8 cellular contexts compared by ENCODE assay signal in genomic region chr20:50111829-50112495, GRCh38. TPM values are rescaled to one million over a fixed set of nuclear protein-coding genes. Genes with fewer than 3 reads are reported as not detected.
DNase-seq lines count a peak whose midpoint lies in the region; ATAC-seq and TF ChIP-seq lines count a peak whose summit lies in the region.

No MANE protein-coding gene starts in this region.

- ATAC-seq in naive B cell (ENCODE audit: low read depth in 2 of 2) (no peak), HG03175 (IDR thresholded peaks at IDR 0.05; ENCODE audit: unreplicated experiment) (no peak), HG02852 (IDR thresholded peaks at IDR 0.05; ENCODE audit: unreplicated experiment) (no peak)

- no peaks in the 10 kb centered on the region for H3K27me3 Mint-ChIP-seq in naive B cell

- H3K4me1 ChIP-seq in Karpas-422 (ENCODE audit: low read length) (peaks cover 71% of the 10 kb centered on the region), colonic mucosa (peaks cover 31% of the 10 kb centered on the region)

- intact Hi-C loops in colonic mucosa (cut with DNase I) = no loop called here

- H3K4me3 ChIP-seq in AG04449 (ENCODE audit: low read depth, low read length) (peak overlapping the region; percentile 89), Karpas-422 (ENCODE audit: low read length) (peak overlapping the region; percentile 94), colonic mucosa (peak overlapping the region; percentile 92)

- H3K79me2 ChIP-seq in Karpas-422 (ENCODE audit: low read length) = peaks cover 83% of the 10 kb centered on the region

- H3K36me3 ChIP-seq in Karpas-422 (ENCODE audit: insufficient read depth, low read length) (peaks cover 17% of the 10 kb centered on the region), colonic mucosa (no peaks in the 10 kb centered on the region)

- peak overlapping the region; percentile 90 to 99 (median 98) for H3K4me3 Mint-ChIP-seq in naive B cell

- H3K27me3 ChIP-seq in Karpas-422 (ENCODE audit: low read length) (no peaks in the 10 kb centered on the region), colonic mucosa (no peaks in the 10 kb centered on the region)

- H4K20me1 ChIP-seq in Karpas-422 (ENCODE audit: insufficient read depth, low read depth, low read length) = peaks cover 48% of the 10 kb centered on the region

- H3K27ac ChIP-seq in Karpas-422 (ENCODE audit: low read length) (peak overlapping the region; percentile 87), colonic mucosa (peak overlapping the region; percentile 94)

- no peaks in the 10 kb centered on the region for H3K36me3 Mint-ChIP-seq in naive B cell

- peak overlapping the region; percentile 87 for H3K4me2 ChIP-seq in Karpas-422 (ENCODE audit: low read depth, low read length, poor library complexity, severe bottlenecking)

- H3K9ac ChIP-seq in Karpas-422 (ENCODE audit: low read length) (peak overlapping the region; percentile 93), colonic mucosa (ENCODE audit: low read depth in 2 of 2, low read length in 2 of 2) (peak overlapping the region; percentile 76 to 93)

- H3K4me1 Mint-ChIP-seq in naive B cell = peaks cover 69 to 90% (median 83%) of the 10 kb centered on the region in 3 donors

- no peak overlapping the region for H2AFZ ChIP-seq in Karpas-422 (ENCODE audit: low read length)

- H3K9me3 ChIP-seq in Karpas-422 (ENCODE audit: low read length) (no peaks in the 10 kb centered on the region), colonic mucosa (no peaks in the 10 kb centered on the region)

- peak overlapping the region; percentile 93 to 99 (median 98) for H3K27ac Mint-ChIP-seq in naive B cell

- no peaks in the 10 kb centered on the region for H3K9me3 Mint-ChIP-seq in naive B cell

- H3K9me2 ChIP-seq in Karpas-422 (replicated peaks; ENCODE audit: insufficient read depth, low read length) = no peaks in the 10 kb centered on the region

- CTCF ChIA-PET in AG04449 (lab: Yijun Ruan, JAX) = interaction anchor here (0.6 to 1.6 kb wide), 4 partner anchors 28 to 408 kb away, joined by 3 to 5 read pairs (median 4); no protein-coding TSS in a partner anchor

- TF ChIP-seq CTCF in AG04449 (IDR thresholded peaks at IDR 0.05; ENCODE audit: insufficient read depth, low read length, missing control alignments) (no peak), colonic mucosa (IDR thresholded peaks at IDR 0.05) (no peak)

- POLR2A ChIA-PET in AG04449 (lab: Yijun Ruan, JAX) = interaction anchor here (0.6 to 1.4 kb wide), 3 partner anchors 16 to 55 kb away, joined by 3 to 4 read pairs (median 3); no protein-coding TSS in a partner anchor

- DNase-seq in AG04449 (ENCODE audit: low read depth, low spot score) = no peak
- no peak for DNase-seq in Karpas-422
- no peak for DNase-seq in colonic mucosa
- no peak for DNase-seq in naive B cell
- no peak for DNase-seq in NCI-H187 treated with DMSO at 0.1 percent for 48 hours (lab: John Stamatoyannopoulos, UW)
- no peak for DNase-seq in DMS79 (lab: John Stamatoyannopoulos, UW)

RNA-seq across cellular contexts. Expression of gene UBE2V1, which starts 1.0 kb away (rescaled TPM):
- total RNA-seq in Karpas-422 (2014; rRNA removed; shearing (Covaris generic); ENCODE audit: low replicate concordance) = 76.7 and 95.6 TPM in 2 replicates
- 10 to 100 TPM; 77.1 to 83.5 TPM for total RNA-seq in colonic mucosa
- 100 to 1,000 TPM in 5 of 6 donors, 10 to 100 TPM in 1; 99.3 to 153 (median 113) TPM for polyA plus RNA-seq in naive B cell (ENCODE audit: low read depth in 6 of 6)

RNA-seq across cellular contexts. Expression of gene PEDS1, which starts 41.6 kb away (rescaled TPM):
- 14.5 and 29.7 TPM in 2 replicates for total RNA-seq in Karpas-422 (2014; rRNA removed; shearing (Covaris generic); ENCODE audit: low replicate concordance)
- 10 to 100 TPM; 23.1 to 29.1 TPM for total RNA-seq in colonic mucosa
- 10 to 100 TPM; 14.1 to 22.6 (median 16.9) TPM for polyA plus RNA-seq in naive B cell (ENCODE audit: low read depth in 6 of 6)
